In the genomic region with DNA sequence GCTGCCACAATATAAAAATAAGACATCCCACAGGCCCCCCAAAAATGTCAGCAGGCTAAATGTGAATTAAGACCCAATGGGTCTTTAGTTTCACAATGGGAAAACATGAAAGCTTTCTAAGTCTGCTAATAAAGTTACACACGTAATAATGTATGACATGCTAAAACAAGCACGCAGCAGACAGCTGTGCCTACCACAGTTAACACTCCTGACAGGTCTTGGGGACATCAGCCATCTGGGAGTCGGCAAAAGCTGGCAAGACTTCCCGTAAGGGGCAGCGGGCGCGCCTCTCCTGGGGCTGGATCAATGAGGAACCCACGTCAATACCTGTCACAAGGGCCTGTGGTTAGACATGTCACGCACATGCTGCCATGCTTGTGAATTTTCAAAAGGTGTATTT, we compare ENCODE assay signal across 16 cellular contexts. TPM values are rescaled to one million over a fixed set of nuclear protein-coding genes. Genes with fewer than 3 reads are reported as not detected.
DNase-seq lines count a peak whose midpoint lies in the region; ATAC-seq and TF ChIP-seq lines count a peak whose summit lies in the region.
"Had no signal": no experiment of that assay in that cellular context is flagged by ENCODE, and none has a peak within 500 bp of the region (broad histone marks: within the 10 kb centered on the region; RNA-seq: fewer than 3 reads in every experiment).

No MANE protein-coding gene starts in this region.

- no peaks in the 10 kb centered on the region for H3K27me3 Mint-ChIP-seq in stimulated activated naive CD8-positive, alpha-beta T cell treated with anti-CD3 and anti-CD28 coated beads, Interleukin-15, Interleukin-2, amounts not matched to agents 100 ng/mL and 50 ng/mL, for 24 hours
- no peaks in the 10 kb centered on the region for H3K27me3 Mint-ChIP-seq in progenitor cell of endocrine pancreas
- H3K27me3 Mint-ChIP-seq: activated naive CD4-positive, alpha-beta T cell treated with anti-CD3 and anti-CD28 coated beads, Interleukin-2, amount 10 ng/mL, durations not matched to agents 7 days and 5 days had no signal

- H3K4me3 Mint-ChIP-seq in stimulated activated naive CD8-positive, alpha-beta T cell treated with anti-CD3 and anti-CD28 coated beads, Interleukin-15, Interleukin-2, amounts not matched to agents 100 ng/mL and 50 ng/mL, for 24 hours, result no peak overlapping the region
- H3K4me3 Mint-ChIP-seq in progenitor cell of endocrine pancreas (ENCODE audit: low read depth), result no peak overlapping the region
- H3K4me3 Mint-ChIP-seq: activated naive CD4-positive, alpha-beta T cell treated with anti-CD3 and anti-CD28 coated beads, Interleukin-2, amount 10 ng/mL, durations not matched to agents 7 days and 5 days; stimulated activated memory B cell treated with anti-CD40 and anti-IgM and Interleukin-4, amounts not matched to agents 10 μg/mL and 1 μg/mL and 100 μg/mL, for 72 hours had no signal

- ATAC-seq in stimulated activated naive CD8-positive, alpha-beta T cell treated with anti-CD3 and anti-CD28 coated beads, Interleukin-15, Interleukin-2, amounts not matched to agents 100 U/mL and 50 U/mL, for 24 hours, result no peak
- no peak for ATAC-seq in GM21529 (IDR thresholded peaks at IDR 0.05; ENCODE audit: unreplicated experiment)
- no peak for ATAC-seq in GM18502 (IDR thresholded peaks at IDR 0.05; ENCODE audit: poor library complexity, unreplicated experiment)
- ATAC-seq: Panc1; stimulated activated memory B cell treated with anti-CD40 and anti-IgM and Interleukin-4, amounts not matched to agents 10 μg/mL and 1 μg/mL and 100 μg/mL, for 72 hours had no signal

- H3K36me3 Mint-ChIP-seq in stimulated activated naive CD8-positive, alpha-beta T cell treated with anti-CD3 and anti-CD28 coated beads, Interleukin-15, Interleukin-2, amounts not matched to agents 100 ng/mL and 50 ng/mL, for 24 hours (ENCODE audit: low read depth), result peaks cover 20% of the 10 kb centered on the region
- no peaks in the 10 kb centered on the region for H3K36me3 Mint-ChIP-seq in progenitor cell of endocrine pancreas (ENCODE audit: insufficient read depth)
- H3K36me3 Mint-ChIP-seq: activated naive CD4-positive, alpha-beta T cell treated with anti-CD3 and anti-CD28 coated beads, Interleukin-2, amount 10 ng/mL, durations not matched to agents 7 days and 5 days; stimulated activated memory B cell treated with anti-CD40 and anti-IgM and Interleukin-4, amounts not matched to agents 10 μg/mL and 1 μg/mL and 100 μg/mL, for 72 hours had no signal

- no peaks in the 10 kb centered on the region for H3K9me3 Mint-ChIP-seq in stimulated activated naive CD8-positive, alpha-beta T cell treated with anti-CD3 and anti-CD28 coated beads, Interleukin-15, Interleukin-2, amounts not matched to agents 100 ng/mL and 50 ng/mL, for 24 hours
- no peaks in the 10 kb centered on the region for H3K9me3 Mint-ChIP-seq in progenitor cell of endocrine pancreas (ENCODE audit: low read depth)
- H3K9me3 Mint-ChIP-seq: activated naive CD4-positive, alpha-beta T cell treated with anti-CD3 and anti-CD28 coated beads, Interleukin-2, amount 10 ng/mL, durations not matched to agents 7 days and 5 days; stimulated activated memory B cell treated with anti-CD40 and anti-IgM and Interleukin-4, amounts not matched to agents 10 μg/mL and 1 μg/mL and 100 μg/mL, for 72 hours had no signal

- no peak for DNase-seq in stimulated activated naive CD8-positive, alpha-beta T cell treated with anti-CD3 and anti-CD28 coated beads, Interleukin-15, Interleukin-2, amounts not matched to agents 100 U/mL and 50 U/mL, for 24 hours
- DNase-seq in progenitor cell of endocrine pancreas (ENCODE audit: low spot score, unreplicated experiment) (no peak), hepatic stellate cell (ENCODE audit: low spot score) (no peak)
- DNase-seq in effector CD8-positive, alpha-beta T cell (lab: John Stamatoyannopoulos, UW), result no peak
- DNase-seq: activated CD4-positive, alpha-beta T cell treated with anti-CD3 and anti-CD28 coated beads for 4 hours; activated naive CD4-positive, alpha-beta T cell treated with anti-CD3 and anti-CD28 coated beads, Interleukin-2, amount 10 ng/mL, durations not matched to agents 7 days and 5 days; brain microvascular endothelial cell; dorsolateral prefrontal cortex; islet precursor cell had no signal

- peak overlapping the region; percentile 70 for H3K27ac Mint-ChIP-seq in stimulated activated naive CD8-positive, alpha-beta T cell treated with anti-CD3 and anti-CD28 coated beads, Interleukin-15, Interleukin-2, amounts not matched to agents 100 ng/mL and 50 ng/mL, for 24 hours
- peak overlapping the region; percentile 71 for H3K27ac Mint-ChIP-seq in progenitor cell of endocrine pancreas
- H3K27ac Mint-ChIP-seq: activated naive CD4-positive, alpha-beta T cell treated with anti-CD3 and anti-CD28 coated beads, Interleukin-2, amount 10 ng/mL, durations not matched to agents 7 days and 5 days; stimulated activated memory B cell treated with anti-CD40 and anti-IgM and Interleukin-4, amounts not matched to agents 10 μg/mL and 1 μg/mL and 100 μg/mL, for 72 hours had no signal

- no peak for TF ChIP-seq CTCF in progenitor cell of endocrine pancreas (IDR thresholded peaks at IDR 0.05; ENCODE audit: unreplicated experiment)

- H3K36me3 ChIP-seq in esophagus (ENCODE audit: control insufficient read depth in 2 of 2, insufficient read depth in 2 of 2, low read length in 1 of 2), result no peaks in the 10 kb centered on the region
- H3K36me3 ChIP-seq: vagina had no signal

- WGBS in esophagus, 2 donors, result 76 to 78% methylated on average over 9 of the region's 9 CpGs

- peak overlapping the region; percentile 48 to 65 for H3K27ac ChIP-seq in esophagus (ENCODE audit: low read depth in 2 of 2, low read length in 1 of 2)
- H3K27ac ChIP-seq: brain microvascular endothelial cell, vagina had no signal

- no peaks in the 10 kb centered on the region for H3K9me3 ChIP-seq in esophagus (ENCODE audit: control insufficient read depth in 2 of 2, insufficient read depth in 1 of 2, low read depth in 1 of 2, low read length in 1 of 2)
- H3K9me3 ChIP-seq: vagina had no signal

- H3K4me1 Mint-ChIP-seq in stimulated activated naive CD8-positive, alpha-beta T cell treated with anti-CD3 and anti-CD28 coated beads, Interleukin-15, Interleukin-2, amounts not matched to agents 100 ng/mL and 50 ng/mL, for 24 hours (ENCODE audit: low read depth), result peaks cover 84% of the 10 kb centered on the region
- peaks cover 39% of the 10 kb centered on the region for H3K4me1 Mint-ChIP-seq in progenitor cell of endocrine pancreas (ENCODE audit: low read depth)
- H3K4me1 Mint-ChIP-seq: stimulated activated memory B cell treated with anti-CD40 and anti-IgM and Interleukin-4, amounts not matched to agents 10 μg/mL and 1 μg/mL and 100 μg/mL, for 72 hours had no signal

- H3K4me3 ChIP-seq in esophagus (ENCODE audit: low read depth in 1 of 2, low read length in 2 of 2), result no peak overlapping the region
- H3K4me3 ChIP-seq: dorsolateral prefrontal cortex, vagina had no signal

- peaks cover 4 to 35% of the 10 kb centered on the region in 2 donors for H3K4me1 ChIP-seq in esophagus (ENCODE audit: control insufficient read depth in 2 of 2, insufficient read depth in 2 of 2, low read length in 1 of 2)

- no peaks in the 10 kb centered on the region for H3K27me3 ChIP-seq in esophagus (ENCODE audit: control insufficient read depth in 1 of 2, insufficient read depth in 2 of 2, low read length in 2 of 2)
- H3K27me3 ChIP-seq: brain microvascular endothelial cell, vagina had no signal

RNA-seq across cellular contexts. Expression of a gene that starts 45.1 kb away (rescaled TPM):
- polyA plus RNA-seq in esophagus, result 10 to 100 TPM; 37.4 to 98.2 TPM
- 92.6 and 105 TPM in 2 replicates for total RNA-seq in progenitor cell of endocrine pancreas
